ENCODE assay signal across 8 cellular contexts in genomic region chr2:200383380-200384110, GRCh38.
DNase-seq lines count a peak whose midpoint lies in the region; ATAC-seq and TF ChIP-seq lines count a peak whose summit lies in the region.

No MANE protein-coding gene starts in this region.

- H3K36me3 ChIP-seq in BLaER1 (no peaks in the 10 kb centered on the region), gastroesophageal sphincter (no peaks in the 10 kb centered on the region)

- H4K20me1 ChIP-seq in BLaER1: no peaks in the 10 kb centered on the region

- TF ChIP-seq CTCF in WI38 (IDR thresholded peaks at IDR 0.05; ENCODE audit: low read depth, low read length): no peak
- TF ChIP-seq CTCF in gastroesophageal sphincter (IDR thresholded peaks at IDR 0.05): no peak
- no peak for TF ChIP-seq CTCF in nephron progenitor cell (IDR thresholded peaks at IDR 0.05)

- H3K27me3 ChIP-seq in BLaER1 (no peaks in the 10 kb centered on the region), gastroesophageal sphincter (no peaks in the 10 kb centered on the region)

- H3K4me1 Mint-ChIP-seq in nephron progenitor cell: peaks cover 38% of the 10 kb centered on the region

- H3K36me3 Mint-ChIP-seq in nephron progenitor cell (ENCODE audit: low read depth): peaks cover 13% of the 10 kb centered on the region

- WGBS in gastroesophageal sphincter (ENCODE audit: low coverage in 1 of 2), 2 donors: 39 to 43% methylated on average over 6 of the region's 6 CpGs

- H3K4me3 Mint-ChIP-seq in nephron progenitor cell: no peak overlapping the region

- H3K9ac ChIP-seq in BLaER1: no peak overlapping the region

- no peak overlapping the region for H3K27ac Mint-ChIP-seq in nephron progenitor cell

- H3K9me3 Mint-ChIP-seq in nephron progenitor cell: no peaks in the 10 kb centered on the region

- H3K27ac ChIP-seq in BLaER1: no peak overlapping the region
- H3K27ac ChIP-seq in gastroesophageal sphincter: peak overlapping the region in 2 of 4 donors; percentile 31

- no peak for TF ChIP-seq EP300 in gastroesophageal sphincter (IDR thresholded peaks at IDR 0.05)

- ATAC-seq in GM18909 (IDR thresholded peaks at IDR 0.05; ENCODE audit: poor library complexity, unreplicated experiment): peak; percentile 78
- peak; percentile 57 for ATAC-seq in HG03575 (IDR thresholded peaks at IDR 0.05; ENCODE audit: extremely low read depth, insufficient number of reproducible peaks, low FRiP score, unreplicated experiment)
- ATAC-seq in gastroesophageal sphincter: peak; percentile 51
- peak; percentile 73 for ATAC-seq in stimulated activated naive CD8-positive, alpha-beta T cell treated with anti-CD3 and anti-CD28 coated beads, Interleukin-15, Interleukin-2, amounts not matched to agents 100 U/mL and 50 U/mL, for 24 hours

- H3K4me3 ChIP-seq in BLaER1 (no peak overlapping the region), WI38 (ENCODE audit: low read depth, low read length) (peak overlapping the region; percentile 33), gastroesophageal sphincter (peak overlapping the region; percentile 11)

- no peak for DNase-seq in stimulated activated naive CD8-positive, alpha-beta T cell treated with anti-CD3 and anti-CD28 coated beads, Interleukin-15, Interleukin-2, amounts not matched to agents 100 U/mL and 50 U/mL, for 24 hours
- DNase-seq in NCI-H2081 (lab: John Stamatoyannopoulos, UW): no peak
- DNase-seq in nephron progenitor cell: no peak

- peaks cover 16% of the 10 kb centered on the region for H3K4me1 ChIP-seq in BLaER1
- peaks cover 3 to 41% (median 11%) of the 10 kb centered on the region in 3 donors for H3K4me1 ChIP-seq in gastroesophageal sphincter

- no peak for TF ChIP-seq POLR2A in gastroesophageal sphincter (IDR thresholded peaks at IDR 0.05)

- H3K27me3 Mint-ChIP-seq in nephron progenitor cell (ENCODE audit: low read depth, poor library complexity): peaks cover 3% of the 10 kb centered on the region

- H3K9me3 ChIP-seq in BLaER1: no peaks in the 10 kb centered on the region
- H3K9me3 ChIP-seq in gastroesophageal sphincter: no peaks in the 10 kb centered on the region

- peak overlapping the region; percentile 50 for H3K4me2 ChIP-seq in BLaER1
